Comparison of ENCODE assay signal across 1 cellular context in the genomic region with DNA sequence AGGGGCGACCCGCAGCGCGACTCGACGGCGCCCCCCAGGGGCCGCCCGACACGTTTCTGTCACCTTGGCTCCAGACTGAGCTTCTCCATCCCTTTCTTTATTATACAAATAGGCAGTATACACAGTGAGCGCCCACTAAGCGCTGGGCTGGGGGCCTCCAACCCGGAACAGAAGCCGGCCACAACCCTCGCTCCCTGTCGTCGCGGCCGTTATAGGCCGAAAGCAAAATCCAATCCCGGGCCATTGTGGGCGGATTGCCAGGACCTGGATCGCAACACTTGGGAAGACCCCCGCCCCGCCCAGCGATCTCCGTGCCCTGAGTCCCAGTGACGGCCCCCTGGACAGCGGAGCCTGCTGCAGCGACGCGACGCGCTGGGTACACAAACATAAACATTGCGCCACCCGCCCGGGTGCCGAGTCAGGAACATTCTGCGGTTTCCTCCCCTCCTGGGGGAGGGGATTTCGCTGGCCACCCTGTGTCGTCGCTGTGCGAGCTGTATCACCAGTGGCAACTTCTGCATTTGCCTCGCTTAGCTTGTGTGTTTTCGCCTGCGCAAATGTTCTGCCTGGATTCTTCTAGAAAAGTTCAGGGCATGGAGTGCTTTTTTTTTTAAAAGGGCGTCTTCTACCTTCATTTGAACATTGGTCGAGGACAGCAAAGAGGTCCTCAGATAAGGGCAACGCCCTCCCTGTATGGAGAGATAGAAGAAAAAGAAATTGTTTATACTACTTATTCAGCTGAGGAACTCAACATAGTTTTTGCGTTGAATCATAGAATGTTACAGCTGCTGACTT.
A peak's percentile ranks its signal among the peaks of the same experiment; 100 is the strongest.
TF ChIP-seq lines count a peak whose summit lies in the region.

No MANE protein-coding gene starts in this region.

TF ChIP-seq in HepG2, 621 proteins besides CTCF, POLR2A, EP300 and RAD21 (continued from another document and continues in another):
- TF ChIP-seq, protein P1, sequence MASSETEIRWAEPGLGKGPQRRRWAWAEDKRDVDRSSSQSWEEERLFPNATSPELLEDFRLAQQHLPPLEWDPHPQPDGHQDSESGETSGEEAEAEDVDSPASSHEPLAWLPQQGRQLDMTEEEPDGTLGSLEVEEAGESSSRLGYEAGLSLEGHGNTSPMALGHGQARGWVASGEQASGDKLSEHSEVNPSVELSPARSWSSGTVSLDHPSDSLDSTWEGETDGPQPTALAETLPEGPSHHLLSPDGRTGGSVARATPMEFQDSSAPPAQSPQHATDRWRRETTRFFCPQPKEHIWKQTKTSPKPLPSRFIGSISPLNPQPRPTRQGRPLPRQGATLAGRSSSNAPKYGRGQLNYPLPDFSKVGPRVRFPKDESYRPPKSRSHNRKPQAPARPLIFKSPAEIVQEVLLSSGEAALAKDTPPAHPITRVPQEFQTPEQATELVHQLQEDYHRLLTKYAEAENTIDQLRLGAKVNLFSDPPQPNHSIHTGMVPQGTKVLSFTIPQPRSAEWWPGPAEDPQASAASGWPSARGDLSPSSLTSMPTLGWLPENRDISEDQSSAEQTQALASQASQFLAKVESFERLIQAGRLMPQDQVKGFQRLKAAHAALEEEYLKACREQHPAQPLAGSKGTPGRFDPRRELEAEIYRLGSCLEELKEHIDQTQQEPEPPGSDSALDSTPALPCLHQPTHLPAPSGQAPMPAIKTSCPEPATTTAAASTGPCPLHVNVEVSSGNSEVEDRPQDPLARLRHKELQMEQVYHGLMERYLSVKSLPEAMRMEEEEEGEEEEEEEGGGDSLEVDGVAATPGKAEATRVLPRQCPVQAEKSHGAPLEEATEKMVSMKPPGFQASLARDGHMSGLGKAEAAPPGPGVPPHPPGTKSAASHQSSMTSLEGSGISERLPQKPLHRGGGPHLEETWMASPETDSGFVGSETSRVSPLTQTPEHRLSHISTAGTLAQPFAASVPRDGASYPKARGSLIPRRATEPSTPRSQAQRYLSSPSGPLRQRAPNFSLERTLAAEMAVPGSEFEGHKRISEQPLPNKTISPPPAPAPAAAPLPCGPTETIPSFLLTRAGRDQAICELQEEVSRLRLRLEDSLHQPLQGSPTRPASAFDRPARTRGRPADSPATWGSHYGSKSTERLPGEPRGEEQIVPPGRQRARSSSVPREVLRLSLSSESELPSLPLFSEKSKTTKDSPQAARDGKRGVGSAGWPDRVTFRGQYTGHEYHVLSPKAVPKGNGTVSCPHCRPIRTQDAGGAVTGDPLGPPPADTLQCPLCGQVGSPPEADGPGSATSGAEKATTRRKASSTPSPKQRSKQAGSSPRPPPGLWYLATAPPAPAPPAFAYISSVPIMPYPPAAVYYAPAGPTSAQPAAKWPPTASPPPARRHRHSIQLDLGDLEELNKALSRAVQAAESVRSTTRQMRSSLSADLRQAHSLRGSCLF (CRISPR knock-in tag; IDR thresholded peaks at IDR 0.05; ENCODE audit: borderline replicate concordance), result no peak
- TF ChIP-seq ZFP1 (CRISPR knock-in tag; IDR thresholded peaks at IDR 0.05) (peak; percentile 92), GTF2F1 (IDR thresholded peaks at IDR 0.05; ENCODE audit: low read length) (no peak), HNRNPL (IDR thresholded peaks at IDR 0.05; ENCODE audit: low read depth, low read length) (peak; percentile 84), GATAD2A (CRISPR knock-in tag; IDR thresholded peaks at IDR 0.05) (peak; percentile 99), ZNF766 (CRISPR knock-in tag; IDR thresholded peaks at IDR 0.05; ENCODE audit: borderline replicate concordance) (peak; percentile 86; the same call in 1 of the 2 replicates), SRSF4 (IDR thresholded peaks at IDR 0.05; ENCODE audit: low read depth, low read length, poor library complexity, severe bottlenecking) (no peak), ZNF33B (CRISPR knock-in tag; IDR thresholded peaks at IDR 0.05) (peak; percentile 78), KDM5A (IDR thresholded peaks at IDR 0.05; ENCODE audit: borderline replicate concordance, low read length) (no peak), ZNF547 (CRISPR knock-in tag; IDR thresholded peaks at IDR 0.05) (peak; percentile 79), EHMT2 (IDR thresholded peaks at IDR 0.05; ENCODE audit: borderline replicate concordance, low read depth, low read length) (no peak), ZFP62 (CRISPR knock-in tag; IDR thresholded peaks at IDR 0.05) (no peak), SMAD1 (CRISPR knock-in tag; IDR thresholded peaks at IDR 0.05; ENCODE audit: borderline replicate concordance, low read depth) (no peak), NFE2L2 (IDR thresholded peaks at IDR 0.05; ENCODE audit: low read length) (peak; percentile 46; the same call in 1 of the 2 replicates), ZKSCAN1 (IDR thresholded peaks at IDR 0.05; ENCODE audit: low read length) (peak; percentile 71), LCORL (IDR thresholded peaks at IDR 0.05) (no peak), LCORL (CRISPR knock-in tag; IDR thresholded peaks at IDR 0.05) (peak; percentile 92), ZNF335 (CRISPR knock-in tag; IDR thresholded peaks at IDR 0.05) (peak; percentile 92), ARNT (IDR thresholded peaks at IDR 0.05) (no peak), ZNF484 (CRISPR knock-in tag; IDR thresholded peaks at IDR 0.05; ENCODE audit: borderline replicate concordance, low read depth) (no peak), RAD51 (IDR thresholded peaks at IDR 0.05; ENCODE audit: borderline replicate concordance) (no peak), ZNF614 (CRISPR knock-in tag; IDR thresholded peaks at IDR 0.05; ENCODE audit: borderline replicate concordance) (peak; percentile 92; the same call in 1 of the 2 replicates), SP1 (IDR thresholded peaks at IDR 0.05) (no peak), SP1 (CRISPR knock-in tag; IDR thresholded peaks at IDR 0.05) (no peak; the same call in 1 of the 2 replicates), ZFP36L1 (CRISPR knock-in tag; IDR thresholded peaks at IDR 0.05) (no peak), ZNF3 (CRISPR knock-in tag; IDR thresholded peaks at IDR 0.05) (no peak), THAP11 (CRISPR knock-in tag; IDR thresholded peaks at IDR 0.05) (peak; percentile 81)
- TF ChIP-seq, protein P2, sequence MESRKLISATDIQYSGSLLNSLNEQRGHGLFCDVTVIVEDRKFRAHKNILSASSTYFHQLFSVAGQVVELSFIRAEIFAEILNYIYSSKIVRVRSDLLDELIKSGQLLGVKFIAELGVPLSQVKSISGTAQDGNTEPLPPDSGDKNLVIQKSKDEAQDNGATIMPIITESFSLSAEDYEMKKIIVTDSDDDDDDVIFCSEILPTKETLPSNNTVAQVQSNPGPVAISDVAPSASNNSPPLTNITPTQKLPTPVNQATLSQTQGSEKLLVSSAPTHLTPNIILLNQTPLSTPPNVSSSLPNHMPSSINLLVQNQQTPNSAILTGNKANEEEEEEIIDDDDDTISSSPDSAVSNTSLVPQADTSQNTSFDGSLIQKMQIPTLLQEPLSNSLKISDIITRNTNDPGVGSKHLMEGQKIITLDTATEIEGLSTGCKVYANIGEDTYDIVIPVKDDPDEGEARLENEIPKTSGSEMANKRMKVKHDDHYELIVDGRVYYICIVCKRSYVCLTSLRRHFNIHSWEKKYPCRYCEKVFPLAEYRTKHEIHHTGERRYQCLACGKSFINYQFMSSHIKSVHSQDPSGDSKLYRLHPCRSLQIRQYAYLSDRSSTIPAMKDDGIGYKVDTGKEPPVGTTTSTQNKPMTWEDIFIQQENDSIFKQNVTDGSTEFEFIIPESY (CRISPR knock-in tag; IDR thresholded peaks at IDR 0.05), result peak; percentile 59; the same call in 1 of the 2 replicates
- TF ChIP-seq, protein P3, sequence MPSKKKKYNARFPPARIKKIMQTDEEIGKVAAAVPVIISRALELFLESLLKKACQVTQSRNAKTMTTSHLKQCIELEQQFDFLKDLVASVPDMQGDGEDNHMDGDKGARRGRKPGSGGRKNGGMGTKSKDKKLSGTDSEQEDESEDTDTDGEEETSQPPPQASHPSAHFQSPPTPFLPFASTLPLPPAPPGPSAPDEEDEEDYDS (CRISPR knock-in tag; IDR thresholded peaks at IDR 0.05), result peak; percentile 67
- TF ChIP-seq, protein P4, sequence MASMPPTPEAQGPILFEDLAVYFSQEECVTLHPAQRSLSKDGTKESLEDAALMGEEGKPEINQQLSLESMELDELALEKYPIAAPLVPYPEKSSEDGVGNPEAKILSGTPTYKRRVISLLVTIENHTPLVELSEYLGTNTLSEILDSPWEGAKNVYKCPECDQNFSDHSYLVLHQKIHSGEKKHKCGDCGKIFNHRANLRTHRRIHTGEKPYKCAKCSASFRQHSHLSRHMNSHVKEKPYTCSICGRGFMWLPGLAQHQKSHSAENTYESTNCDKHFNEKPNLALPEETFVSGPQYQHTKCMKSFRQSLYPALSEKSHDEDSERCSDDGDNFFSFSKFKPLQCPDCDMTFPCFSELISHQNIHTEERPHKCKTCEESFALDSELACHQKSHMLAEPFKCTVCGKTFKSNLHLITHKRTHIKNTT (CRISPR knock-in tag; IDR thresholded peaks at IDR 0.05), result no peak
- TF ChIP-seq, protein P5, sequence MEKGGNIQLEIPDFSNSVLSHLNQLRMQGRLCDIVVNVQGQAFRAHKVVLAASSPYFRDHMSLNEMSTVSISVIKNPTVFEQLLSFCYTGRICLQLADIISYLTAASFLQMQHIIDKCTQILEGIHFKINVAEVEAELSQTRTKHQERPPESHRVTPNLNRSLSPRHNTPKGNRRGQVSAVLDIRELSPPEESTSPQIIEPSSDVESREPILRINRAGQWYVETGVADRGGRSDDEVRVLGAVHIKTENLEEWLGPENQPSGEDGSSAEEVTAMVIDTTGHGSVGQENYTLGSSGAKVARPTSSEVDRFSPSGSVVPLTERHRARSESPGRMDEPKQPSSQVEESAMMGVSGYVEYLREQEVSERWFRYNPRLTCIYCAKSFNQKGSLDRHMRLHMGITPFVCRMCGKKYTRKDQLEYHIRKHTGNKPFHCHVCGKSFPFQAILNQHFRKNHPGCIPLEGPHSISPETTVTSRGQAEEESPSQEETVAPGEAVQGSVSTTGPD (CRISPR knock-in tag; IDR thresholded peaks at IDR 0.05), result peak; percentile 66; the same call in 1 of the 2 replicates
- TF ChIP-seq, protein P6, sequence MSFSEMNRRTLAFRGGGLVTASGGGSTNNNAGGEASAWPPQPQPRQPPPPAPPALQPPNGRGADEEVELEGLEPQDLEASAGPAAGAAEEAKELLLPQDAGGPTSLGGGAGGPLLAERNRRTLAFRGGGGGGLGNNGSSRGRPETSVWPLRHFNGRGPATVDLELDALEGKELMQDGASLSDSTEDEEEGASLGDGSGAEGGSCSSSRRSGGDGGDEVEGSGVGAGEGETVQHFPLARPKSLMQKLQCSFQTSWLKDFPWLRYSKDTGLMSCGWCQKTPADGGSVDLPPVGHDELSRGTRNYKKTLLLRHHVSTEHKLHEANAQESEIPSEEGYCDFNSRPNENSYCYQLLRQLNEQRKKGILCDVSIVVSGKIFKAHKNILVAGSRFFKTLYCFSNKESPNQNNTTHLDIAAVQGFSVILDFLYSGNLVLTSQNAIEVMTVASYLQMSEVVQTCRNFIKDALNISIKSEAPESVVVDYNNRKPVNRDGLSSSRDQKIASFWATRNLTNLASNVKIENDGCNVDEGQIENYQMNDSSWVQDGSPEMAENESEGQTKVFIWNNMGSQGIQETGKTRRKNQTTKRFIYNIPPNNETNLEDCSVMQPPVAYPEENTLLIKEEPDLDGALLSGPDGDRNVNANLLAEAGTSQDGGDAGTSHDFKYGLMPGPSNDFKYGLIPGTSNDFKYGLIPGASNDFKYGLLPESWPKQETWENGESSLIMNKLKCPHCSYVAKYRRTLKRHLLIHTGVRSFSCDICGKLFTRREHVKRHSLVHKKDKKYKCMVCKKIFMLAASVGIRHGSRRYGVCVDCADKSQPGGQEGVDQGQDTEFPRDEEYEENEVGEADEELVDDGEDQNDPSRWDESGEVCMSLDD (CRISPR knock-in tag; IDR thresholded peaks at IDR 0.05; ENCODE audit: borderline replicate concordance), result peak; percentile 1; the same call in 1 of the 2 replicates
- TF ChIP-seq, protein P7, sequence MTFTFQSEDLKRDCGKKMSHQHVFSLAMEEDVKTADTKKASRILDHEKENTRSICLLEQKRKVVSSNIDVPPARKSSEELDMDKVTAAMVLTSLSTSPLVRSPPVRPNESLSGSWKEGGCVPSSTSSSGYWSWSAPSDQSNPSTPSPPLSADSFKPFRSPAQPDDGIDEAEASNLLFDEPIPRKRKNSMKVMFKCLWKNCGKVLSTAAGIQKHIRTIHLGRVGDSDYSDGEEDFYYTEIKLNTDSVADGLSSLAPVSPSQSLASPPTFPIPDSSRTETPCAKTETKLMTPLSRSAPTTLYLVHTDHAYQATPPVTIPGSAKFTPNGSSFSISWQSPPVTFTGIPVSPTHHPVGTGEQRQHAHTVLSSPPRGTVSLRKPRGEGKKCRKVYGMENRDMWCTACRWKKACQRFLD (CRISPR knock-in tag; IDR thresholded peaks at IDR 0.05; ENCODE audit: borderline replicate concordance), result peak; percentile 81; the same call in 1 of the 2 replicates
- TF ChIP-seq, protein P8, sequence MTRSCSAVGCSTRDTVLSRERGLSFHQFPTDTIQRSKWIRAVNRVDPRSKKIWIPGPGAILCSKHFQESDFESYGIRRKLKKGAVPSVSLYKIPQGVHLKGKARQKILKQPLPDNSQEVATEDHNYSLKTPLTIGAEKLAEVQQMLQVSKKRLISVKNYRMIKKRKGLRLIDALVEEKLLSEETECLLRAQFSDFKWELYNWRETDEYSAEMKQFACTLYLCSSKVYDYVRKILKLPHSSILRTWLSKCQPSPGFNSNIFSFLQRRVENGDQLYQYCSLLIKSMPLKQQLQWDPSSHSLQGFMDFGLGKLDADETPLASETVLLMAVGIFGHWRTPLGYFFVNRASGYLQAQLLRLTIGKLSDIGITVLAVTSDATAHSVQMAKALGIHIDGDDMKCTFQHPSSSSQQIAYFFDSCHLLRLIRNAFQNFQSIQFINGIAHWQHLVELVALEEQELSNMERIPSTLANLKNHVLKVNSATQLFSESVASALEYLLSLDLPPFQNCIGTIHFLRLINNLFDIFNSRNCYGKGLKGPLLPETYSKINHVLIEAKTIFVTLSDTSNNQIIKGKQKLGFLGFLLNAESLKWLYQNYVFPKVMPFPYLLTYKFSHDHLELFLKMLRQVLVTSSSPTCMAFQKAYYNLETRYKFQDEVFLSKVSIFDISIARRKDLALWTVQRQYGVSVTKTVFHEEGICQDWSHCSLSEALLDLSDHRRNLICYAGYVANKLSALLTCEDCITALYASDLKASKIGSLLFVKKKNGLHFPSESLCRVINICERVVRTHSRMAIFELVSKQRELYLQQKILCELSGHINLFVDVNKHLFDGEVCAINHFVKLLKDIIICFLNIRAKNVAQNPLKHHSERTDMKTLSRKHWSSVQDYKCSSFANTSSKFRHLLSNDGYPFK (CRISPR knock-in tag; IDR thresholded peaks at IDR 0.05; ENCODE audit: borderline replicate concordance), result no peak; the same call in 1 of the 2 replicates
- TF ChIP-seq, protein P9, sequence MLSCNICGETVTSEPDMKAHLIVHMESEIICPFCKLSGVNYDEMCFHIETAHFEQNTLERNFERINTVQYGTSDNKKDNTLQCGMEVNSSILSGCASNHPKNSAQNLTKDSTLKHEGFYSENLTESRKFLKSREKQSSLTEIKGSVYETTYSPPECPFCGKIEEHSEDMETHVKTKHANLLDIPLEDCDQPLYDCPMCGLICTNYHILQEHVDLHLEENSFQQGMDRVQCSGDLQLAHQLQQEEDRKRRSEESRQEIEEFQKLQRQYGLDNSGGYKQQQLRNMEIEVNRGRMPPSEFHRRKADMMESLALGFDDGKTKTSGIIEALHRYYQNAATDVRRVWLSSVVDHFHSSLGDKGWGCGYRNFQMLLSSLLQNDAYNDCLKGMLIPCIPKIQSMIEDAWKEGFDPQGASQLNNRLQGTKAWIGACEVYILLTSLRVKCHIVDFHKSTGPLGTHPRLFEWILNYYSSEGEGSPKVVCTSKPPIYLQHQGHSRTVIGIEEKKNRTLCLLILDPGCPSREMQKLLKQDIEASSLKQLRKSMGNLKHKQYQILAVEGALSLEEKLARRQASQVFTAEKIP (CRISPR knock-in tag; IDR thresholded peaks at IDR 0.05; ENCODE audit: borderline replicate concordance), result no peak
